13 cellular contexts compared by ENCODE assay signal in genomic region chr15:79682285-79682684, GRCh38.
DNase-seq lines count a peak whose midpoint lies in the region; ATAC-seq and TF ChIP-seq lines count a peak whose summit lies in the region.
"Had no signal": no experiment of that assay in that cellular context is flagged by ENCODE, and none has a peak within 500 bp of the region (broad histone marks: within the 10 kb centered on the region; RNA-seq: fewer than 3 reads in every experiment).

No MANE protein-coding gene starts in this region.

- H3K27ac Mint-ChIP-seq in natural killer cell, result no peak overlapping the region
- H3K27ac Mint-ChIP-seq in stimulated activated naive CD8-positive, alpha-beta T cell treated with anti-CD3 and anti-CD28 coated beads, Interleukin-15, amount 100 ng/mL, for 72 hours, result no peak overlapping the region

- no peak for ATAC-seq in natural killer cell
- no peak for ATAC-seq in stimulated activated naive CD8-positive, alpha-beta T cell treated with anti-CD3 and anti-CD28 coated beads, Interleukin-15, amount 100 ng/mL, for 72 hours
- ATAC-seq in HG03469 (IDR thresholded peaks at IDR 0.05; ENCODE audit: unreplicated experiment), result no peak

- no peaks in the 10 kb centered on the region for H3K4me1 Mint-ChIP-seq in natural killer cell
- no peaks in the 10 kb centered on the region for H3K4me1 Mint-ChIP-seq in stimulated activated naive CD8-positive, alpha-beta T cell treated with anti-CD3 and anti-CD28 coated beads, Interleukin-15, amount 100 ng/mL, for 72 hours

- no peaks in the 10 kb centered on the region for H3K9me3 Mint-ChIP-seq in natural killer cell
- H3K9me3 Mint-ChIP-seq in stimulated activated naive CD8-positive, alpha-beta T cell treated with anti-CD3 and anti-CD28 coated beads, Interleukin-15, amount 100 ng/mL, for 72 hours, result no peaks in the 10 kb centered on the region

- H3K4me3 Mint-ChIP-seq in natural killer cell, result no peak overlapping the region
- H3K4me3 Mint-ChIP-seq in stimulated activated naive CD8-positive, alpha-beta T cell treated with anti-CD3 and anti-CD28 coated beads, Interleukin-15, amount 100 ng/mL, for 72 hours, result no peak overlapping the region

- intact Hi-C loops in natural killer cell (cut with micrococcal nuclease), result no loop called here

- no peaks in the 10 kb centered on the region for H3K36me3 Mint-ChIP-seq in natural killer cell

- DNase-seq in AG09309 (ENCODE audit: low read depth), result peak; percentile 57
- DNase-seq in RKO (ENCODE audit: low spot score), result peak; percentile 21
- DNase-seq in fibroblast of peridontal ligament (ENCODE audit: extremely low read depth), result peak; percentile 85
- DNase-seq in non-pigmented ciliary epithelial cell (ENCODE audit: low read depth), result peak; percentile 67
- DNase-seq in natural killer cell, result no peak
- DNase-seq in stimulated activated naive CD8-positive, alpha-beta T cell treated with anti-CD3 and anti-CD28 coated beads, Interleukin-15, amount 100 ng/mL, for 72 hours, result no peak
- DNase-seq in NCI-H1105 (lab: John Stamatoyannopoulos, UW), result no peak
- DNase-seq: activated CD4-positive, alpha-beta T cell treated with anti-CD3 and anti-CD28 coated beads for 48 hours; COR-L47; GOT3; NCI-H146; RPMI8226 had no signal

- no peak for TF ChIP-seq CTCF in AG09309 (IDR thresholded peaks at IDR 0.05; ENCODE audit: control insufficient read depth, insufficient read depth, low read depth, low read length, missing control alignments)
- TF ChIP-seq CTCF in natural killer cell (IDR thresholded peaks at IDR 0.05), result no peak

- H3K27me3 Mint-ChIP-seq in natural killer cell (ENCODE audit: low read depth in 2 of 2), result peaks cover 16 to 24% of the 10 kb centered on the region in 2 donors
- peaks cover 21% of the 10 kb centered on the region for H3K27me3 Mint-ChIP-seq in stimulated activated naive CD8-positive, alpha-beta T cell treated with anti-CD3 and anti-CD28 coated beads, Interleukin-15, amount 100 ng/mL, for 72 hours

- H3K4me3 ChIP-seq in AG09309 (ENCODE audit: control insufficient read depth, low read depth, low read length), result no peak overlapping the region

Comparison
In these comparisons a context has a peak if more than half of its experiments do, and no peak if none do; other contexts are left out.
1. DNase-seq: peak in AG09309 (single experiment), RKO (single experiment), fibroblast of peridontal ligament (single experiment) and non-pigmented ciliary epithelial cell (single experiment); none in natural killer cell (single experiment), stimulated activated naive CD8-positive, alpha-beta T cell treated with anti-CD3 and anti-CD28 coated beads, Interleukin-15, amount 100 ng/mL, for 72 hours (0 of 2) and NCI-H1105 (single experiment).